In the genomic region with DNA sequence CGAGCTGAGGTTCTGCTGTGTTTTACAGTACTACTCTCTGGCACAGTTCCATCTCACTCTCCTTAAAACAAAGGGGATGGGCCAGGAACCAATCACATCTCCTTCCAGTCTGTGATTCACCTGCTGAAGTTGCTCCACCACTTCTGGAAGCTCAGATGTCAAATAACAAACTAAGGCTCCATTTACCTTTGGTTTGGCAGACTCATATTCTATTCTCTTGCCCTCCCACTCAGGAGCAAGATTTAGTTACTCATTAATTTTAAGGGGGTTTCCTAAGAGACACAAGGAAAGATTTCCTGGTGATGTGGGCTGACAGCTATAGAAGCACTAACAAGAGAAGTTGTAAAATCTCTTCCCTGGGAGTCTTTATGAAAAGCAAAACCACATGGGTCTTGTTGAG, we compare ENCODE assay signal across 10 cellular contexts. TPM values are rescaled to one million over a fixed set of nuclear protein-coding genes. Genes with fewer than 3 reads are reported as not detected.
DNase-seq lines count a peak whose midpoint lies in the region; ATAC-seq and TF ChIP-seq lines count a peak whose summit lies in the region.
"Had no signal": no experiment of that assay in that cellular context is flagged by ENCODE, and none has a peak within 500 bp of the region (broad histone marks: within the 10 kb centered on the region; RNA-seq: fewer than 3 reads in every experiment).

No MANE protein-coding gene starts in this region.

- H3K36me3 ChIP-seq in SK-N-MC (ENCODE audit: insufficient read depth, low read length) (no peaks in the 10 kb centered on the region), mucosa of descending colon (ENCODE audit: low read depth) (no peaks in the 10 kb centered on the region), WERI-Rb-1 (no peaks in the 10 kb centered on the region)

- H3K9ac ChIP-seq in SK-N-MC (ENCODE audit: insufficient read length), result no peak overlapping the region

- no peaks in the 10 kb centered on the region for H3K9me3 ChIP-seq in SK-N-MC (ENCODE audit: low read depth, low read length)
- no peaks in the 10 kb centered on the region for H3K9me3 ChIP-seq in mucosa of descending colon
- H3K9me3 ChIP-seq in WERI-Rb-1 (ENCODE audit: severe bottlenecking), result no peaks in the 10 kb centered on the region

- H3K27me3 ChIP-seq in WERI-Rb-1 (ENCODE audit: insufficient read depth, low read depth, severe bottlenecking), result no peaks in the 10 kb centered on the region

- no peaks in the 10 kb centered on the region for H3K27me3 Mint-ChIP-seq in glutamatergic neuron (ENCODE audit: unreplicated experiment)

- DNase-seq in SK-N-MC (ENCODE audit: low read depth, low spot score), result peak; percentile 35
- peak in 1 of 3 donors; percentile 43 for DNase-seq in mucosa of descending colon
- no peak for DNase-seq in stimulated activated CD8-positive, alpha-beta memory T cell treated with anti-CD3 and anti-CD28 coated beads, Interleukin-4, amount 100 ng/mL, for 48 hours
- DNase-seq in WERI-Rb-1, result no peak
- no peak for DNase-seq in glutamatergic neuron
- DNase-seq: SW 1271 had no signal

- H3K4me1 Mint-ChIP-seq in glutamatergic neuron (ENCODE audit: low read depth, unreplicated experiment), result peaks cover 11% of the 10 kb centered on the region

- H3K9me3 Mint-ChIP-seq in glutamatergic neuron (ENCODE audit: unreplicated experiment), result peaks cover 3% of the 10 kb centered on the region

- H3K36me3 Mint-ChIP-seq in glutamatergic neuron (ENCODE audit: unreplicated experiment), result no peaks in the 10 kb centered on the region

- ATAC-seq in GM18511 (IDR thresholded peaks at IDR 0.05; ENCODE audit: unreplicated experiment) (peak; percentile 69), HG02852 (IDR thresholded peaks at IDR 0.05; ENCODE audit: unreplicated experiment) (peak; percentile 64), mucosa of descending colon (peak; percentile 98), HG03280 (IDR thresholded peaks at IDR 0.05; ENCODE audit: unreplicated experiment) (no peak)

- no peak overlapping the region for H3K27ac Mint-ChIP-seq in glutamatergic neuron (ENCODE audit: unreplicated experiment)

- TF ChIP-seq CTCF in mucosa of descending colon (IDR thresholded peaks at IDR 0.05), result no peak
- no peak for TF ChIP-seq CTCF in WERI-Rb-1 (IDR thresholded peaks at IDR 0.05; ENCODE audit: low read depth, low read length)
- TF ChIP-seq CTCF in glutamatergic neuron (IDR thresholded peaks at IDR 0.05; ENCODE audit: partially characterized antibody, unreplicated experiment), result no peak

- H3K4me3 Mint-ChIP-seq in glutamatergic neuron (ENCODE audit: unreplicated experiment), result no peak overlapping the region

- intact Hi-C loops in mucosa of descending colon (cut with DNase I, micrococcal nuclease), result no loop called here

- peak overlapping the region; percentile 18; the same call in 1 of the 2 replicates for H3K27ac ChIP-seq in SK-N-MC
- H3K27ac ChIP-seq in WERI-Rb-1, result no peak overlapping the region
- H3K27ac ChIP-seq: HL-60 had no signal

- H3K4me1 ChIP-seq in mucosa of descending colon (ENCODE audit: low read depth), result peaks cover 6% of the 10 kb centered on the region

- no peak overlapping the region for H3K4me3 ChIP-seq in SK-N-MC
- no peak overlapping the region for H3K4me3 ChIP-seq in mucosa of descending colon
- H3K4me3 ChIP-seq in WERI-Rb-1 (ENCODE audit: low read depth, low read length), result no peak overlapping the region

RNA-seq across cellular contexts. Expression of a gene that starts 37.8 kb away (rescaled TPM):
- 10 to 100 TPM; 34.2 to 43.3 (median 41.8) TPM for total RNA-seq in mucosa of descending colon
- 91.7 TPM for total RNA-seq in glutamatergic neuron (ENCODE audit: unreplicated experiment)
